27 cellular contexts compared by ENCODE assay signal in the genomic region with DNA sequence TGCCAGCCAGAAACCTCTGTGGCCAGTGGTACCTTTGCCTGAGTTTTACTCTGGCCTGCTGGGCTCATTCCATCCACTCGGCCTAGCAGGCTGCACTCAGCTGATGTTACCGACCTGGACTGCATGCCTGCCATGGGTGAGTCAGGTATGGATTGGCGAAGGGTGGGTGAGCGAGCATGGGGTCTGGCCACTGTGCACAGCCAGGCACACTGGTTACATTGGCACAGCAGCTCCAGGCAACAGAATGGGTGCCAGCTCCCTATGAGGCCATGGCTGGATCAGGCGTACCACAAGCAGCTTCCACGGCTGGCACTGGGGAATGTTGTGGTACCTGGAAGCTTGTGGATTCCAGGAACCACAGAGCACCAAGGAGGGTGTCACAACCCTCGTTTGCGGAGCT.
"Had no signal": no experiment of that assay in that cellular context is flagged by ENCODE, and none has a peak within 500 bp of the region (broad histone marks: within the 10 kb centered on the region; RNA-seq: fewer than 3 reads in every experiment).

No MANE protein-coding gene starts in this region.

- FAIRE-seq: urothelium cell line had no signal

- H3K36me3 ChIP-seq: heart right ventricle, left lung, lower lobe of right lung, ovary, right atrium auricular region, right lobe of liver, stomach, thyroid gland, transverse colon, upper lobe of left lung had no signal

- H3K27me3 ChIP-seq: heart right ventricle, hepatocyte, left lung, ovary, right atrium auricular region, right lobe of liver, stomach, testis, thyroid gland, transverse colon, upper lobe of left lung had no signal

- H3K9me3 ChIP-seq: heart right ventricle, lower lobe of right lung, ovary, right atrium auricular region, right lobe of liver, testis, thyroid gland, transverse colon had no signal

- H3K4me2 ChIP-seq: hepatocyte, smooth muscle cell had no signal

- DNase-seq: heart right ventricle; islet precursor cell; kidney glomerular epithelial cell; left colon; left lung; lower lobe of right lung; midbrain; naive thymus-derived CD4-positive, alpha-beta T cell; ovary; right lobe of liver; stimulated activated CD4-positive, alpha-beta T cell treated with anti-CD3 and anti-CD28 coated beads, Interleukin-12 subunit alpha, Interleukin-12 subunit beta, amount 100 ng/mL, for 4 hours; stimulated activated CD4-positive, alpha-beta T cell treated with anti-CD3 and anti-CD28 coated beads, Interleukin-15, amount 100 ng/mL, for 24 hours; stimulated activated CD4-positive, alpha-beta T cell treated with anti-CD3 and anti-CD28 coated beads, Interleukin-2, amount 100 ng/mL, for 24 hours; stimulated activated CD4-positive, alpha-beta T cell treated with anti-CD3 and anti-CD28 coated beads, Interleukin-4, amount 100 ng/mL, for 1 hour; stimulated activated naive B cell treated with anti-CD40 and anti-IgM and Interleukin-4, amounts not matched to agents 10 μg/mL and 1 μg/mL and 100 μg/mL, for 72 hours; stimulated activated naive CD8-positive, alpha-beta T cell treated with anti-CD3 and anti-CD28 coated beads, Interleukin-15, Interleukin-2, amounts not matched to agents 100 U/mL and 50 U/mL, for 24 hours; stomach; testis; thyroid gland; transverse colon; upper lobe of left lung had no signal

- ATAC-seq: heart right ventricle; left colon; left lung; mucosa of descending colon; naive thymus-derived CD4-positive, alpha-beta T cell; natural killer cell treated with Interleukin-12 subunit alpha and Interleukin-12 subunit beta and Interleukin-15 and Interleukin-18, amount 100 ng/mL, for 72 hours; stimulated activated naive B cell treated with anti-CD40 and anti-IgM and Interleukin-4, amounts not matched to agents 10 μg/mL and 1 μg/mL and 100 μg/mL, for 72 hours; stimulated activated naive CD8-positive, alpha-beta T cell treated with anti-CD3 and anti-CD28 coated beads, Interleukin-15, Interleukin-2, amounts not matched to agents 100 U/mL and 50 U/mL, for 24 hours had no signal

- H3K4me3 ChIP-seq: heart right ventricle, hepatocyte, left lung, lower lobe of right lung, mucosa of descending colon, ovary, right atrium auricular region, right lobe of liver, smooth muscle cell, stomach, testis, thyroid gland, transverse colon, upper lobe of left lung had no signal

- H2AFZ ChIP-seq: hepatocyte had no signal

- H3K27ac ChIP-seq: heart right ventricle, hepatocyte, left lung, lower lobe of right lung, ovary, right atrium auricular region, right lobe of liver, stomach, testis, thyroid gland, transverse colon, upper lobe of left lung had no signal

- H3K4me1 ChIP-seq: heart right ventricle, left lung, lower lobe of right lung, right atrium auricular region, right lobe of liver, stomach, testis, thyroid gland, transverse colon, upper lobe of left lung had no signal
